8 cellular contexts compared by ENCODE assay signal in genomic region chr17:13024526-13025263, GRCh38. TPM values are rescaled to one million over a fixed set of nuclear protein-coding genes. Genes with fewer than 3 reads are reported as not detected.
DNase-seq lines count a peak whose midpoint lies in the region; ATAC-seq and TF ChIP-seq lines count a peak whose summit lies in the region.

No MANE protein-coding gene starts in this region.

- ATAC-seq in HG02870 (IDR thresholded peaks at IDR 0.05; ENCODE audit: unreplicated experiment) (peak; percentile 80), lung (ENCODE audit: insufficient read depth, low FRiP score) (peak; percentile 92)

- H3K4me1 ChIP-seq in colonic mucosa (no peaks in the 10 kb centered on the region), lung (ENCODE audit: control insufficient read depth in 2 of 2, insufficient read depth in 2 of 2, low read length in 2 of 2) (peaks cover 0 to 3% of the 10 kb centered on the region in 2 donors)

- DNase-seq in A172 (ENCODE audit: low spot score) = peak; percentile 46
- DNase-seq in GM13977 (ENCODE audit: low spot score) = peak; percentile 53
- DNase-seq in NCI-H146 treated with DMSO at 0.1 percent for 48 hours (lab: John Stamatoyannopoulos, UW; ENCODE audit: unreplicated experiment) = peak; percentile 35
- DNase-seq in activated CD4-positive, alpha-beta T cell treated with anti-CD3 and anti-CD28 coated beads for 48 hours = peak; percentile 76
- peak; percentile 60 for DNase-seq in colonic mucosa
- peak; percentile 64 for DNase-seq in lung (ENCODE audit: low spot score)
- DNase-seq in stimulated activated CD8-positive, alpha-beta memory T cell treated with anti-CD3 and anti-CD28 coated beads, Interleukin-15, amount 100 ng/mL, for 1 hour (ENCODE audit: low read depth) = peak; percentile 14

- no peaks in the 10 kb centered on the region for H3K27me3 ChIP-seq in colonic mucosa
- no peaks in the 10 kb centered on the region for H3K27me3 ChIP-seq in lung (ENCODE audit: control insufficient read depth, insufficient read depth)

- H3K4me3 ChIP-seq in colonic mucosa = no peak overlapping the region
- H3K4me3 ChIP-seq in lung = no peak overlapping the region

- H3K36me3 ChIP-seq in colonic mucosa (no peaks in the 10 kb centered on the region), lung (ENCODE audit: control insufficient read depth in 2 of 2, insufficient read depth in 2 of 2, low read length in 2 of 2) (no peaks in the 10 kb centered on the region)

- intact Hi-C loops in colonic mucosa (cut with DNase I) = no loop called here

- H3K27ac ChIP-seq in colonic mucosa (no peak overlapping the region), lung (ENCODE audit: low read depth in 1 of 2, low read length in 1 of 2) (no peak overlapping the region)

- H3K9me3 ChIP-seq in colonic mucosa (no peaks in the 10 kb centered on the region), lung (ENCODE audit: control insufficient read depth in 2 of 2, insufficient read depth in 1 of 2, low read length in 1 of 2) (no peaks in the 10 kb centered on the region)

- TF ChIP-seq CTCF in GM13977 (IDR thresholded peaks at IDR 0.05; ENCODE audit: extremely low read depth, insufficient read depth, missing control alignments) (peak; percentile 99), colonic mucosa (IDR thresholded peaks at IDR 0.05) (peak; percentile 95), lung (IDR thresholded peaks at IDR 0.05; ENCODE audit: control extremely low read depth, extremely low read depth) (peak; percentile 77)

- WGBS in lung, 2 donors = 28 to 30% methylated on average over 19 of the region's 19 CpGs

- H3K9ac ChIP-seq in colonic mucosa (ENCODE audit: low read depth in 2 of 2, low read length in 2 of 2) = no peak overlapping the region

- in situ Hi-C loops in GM13977 (cut with MboI; ENCODE audit: low pct_unique_long_range_greater_than_20kb, low sequenced_read_pairs, unreplicated experiment) = loop anchor here (25.0 kb wide), 3 partner anchors 762 to 1012 kb away; partner anchors contain the start of gene MAP2K4

RNA-seq across cellular contexts. Expression of gene ELAC2, which starts 6.9 kb away (rescaled TPM):
- total RNA-seq in A172 (2014; rRNA removed; shearing (Covaris generic)) = 90.1 and 90.6 TPM in 2 replicates
- total RNA-seq in colonic mucosa (10 to 100 TPM; 42.9 to 59.7 TPM), lung (10 to 100 TPM; 55.8 to 76.4 TPM)
- polyA plus RNA-seq in lung = 10 to 100 TPM; 24.1 to 35.3 TPM

Comparison
In these comparisons a context has a peak if more than half of its experiments do, and no peak if none do; other contexts are left out.
1. DNase-seq: peak in every context shown above with its lines; median percentile 76 in activated CD4-positive, alpha-beta T cell treated with anti-CD3 and anti-CD28 coated beads for 48 hours; 64 in lung; 60 in colonic mucosa; 53 in GM13977; 46 in A172; 35 in NCI-H146 treated with DMSO at 0.1 percent for 48 hours; 14 in stimulated activated CD8-positive, alpha-beta memory T cell treated with anti-CD3 and anti-CD28 coated beads, Interleukin-15, amount 100 ng/mL, for 1 hour.